In the genomic region with DNA sequence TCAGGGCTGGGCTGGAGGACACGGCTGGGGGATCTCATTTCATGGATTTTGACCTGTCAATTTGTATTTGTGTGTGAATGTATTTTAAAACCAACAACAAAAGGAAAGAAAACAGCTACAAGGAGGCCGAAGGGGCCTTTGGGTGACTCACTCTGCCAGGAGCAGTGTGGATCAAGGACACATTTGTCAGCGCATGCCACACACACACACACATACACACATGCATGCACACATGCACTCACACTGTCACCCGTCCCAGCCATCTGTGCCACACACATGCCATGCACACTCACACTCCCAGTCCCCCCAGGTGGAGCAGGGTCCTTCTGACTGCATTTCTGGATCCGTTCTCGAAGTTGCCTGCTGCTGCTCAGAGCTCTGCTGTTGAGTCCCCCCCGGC, we compare ENCODE assay signal across 26 cellular contexts. TPM values are rescaled to one million over a fixed set of nuclear protein-coding genes. Genes with fewer than 3 reads are reported as not detected.
A peak's percentile ranks its signal among the peaks of the same experiment; 100 is the strongest.
DNase-seq lines count a peak whose midpoint lies in the region; ATAC-seq lines count a peak whose summit lies in the region.
"Had no signal": no experiment of that assay in that cellular context is flagged by ENCODE, and none has a peak within 500 bp of the region (broad histone marks: within the 10 kb centered on the region; RNA-seq: fewer than 3 reads in every experiment).

No MANE protein-coding gene starts in this region.

- no peaks in the 10 kb centered on the region for H3K79me1 ChIP-seq in mesenchymal stem cell (replicated peaks; ENCODE audit: low read length, poor library complexity, severe bottlenecking)

- H3K27ac ChIP-seq in CD4-positive, CD25-positive, alpha-beta regulatory T cell (ENCODE audit: insufficient read depth, low read length, poor library complexity, severe bottlenecking): no peak overlapping the region
- H3K27ac ChIP-seq in mesenchymal stem cell (ENCODE audit: low read length, poor library complexity, severe bottlenecking): no peak overlapping the region
- H3K27ac ChIP-seq: pancreas, PC-9, SJSA1, tibial artery had no signal

- no peak overlapping the region for H4K8ac ChIP-seq in mesenchymal stem cell (ENCODE audit: low read length)

- no peak overlapping the region for H2AK5ac ChIP-seq in mesenchymal stem cell (ENCODE audit: low read length, severe bottlenecking)

- 87% methylated on average over 6 of the region's 7 CpGs for WGBS in mesenchymal stem cell

- no peak overlapping the region for H3K4ac ChIP-seq in mesenchymal stem cell (ENCODE audit: low read depth in 1 of 2, low read length in 2 of 2)

- peaks cover 25% of the 10 kb centered on the region for H3K36me3 Mint-ChIP-seq in CD4-positive, CD25-positive, alpha-beta regulatory T cell
- H3K36me3 Mint-ChIP-seq in activated naive CD8-positive, alpha-beta T cell treated with anti-CD3 and anti-CD28 coated beads for 36 hours: peaks cover 20% of the 10 kb centered on the region
- H3K36me3 Mint-ChIP-seq: WTC11 had no signal

- H3K4me1 ChIP-seq in CD4-positive, CD25-positive, alpha-beta regulatory T cell (ENCODE audit: control insufficient read depth, insufficient read depth, low read length, poor library complexity, severe bottlenecking): peaks cover 4% of the 10 kb centered on the region
- peaks cover 5% of the 10 kb centered on the region for H3K4me1 ChIP-seq in mesenchymal stem cell (ENCODE audit: control insufficient read depth, insufficient read depth, low read depth, low read length)
- H3K4me1 ChIP-seq: tibial artery had no signal

- H4K91ac ChIP-seq in mesenchymal stem cell (ENCODE audit: low read length): no peak overlapping the region

- H3K9me3 Mint-ChIP-seq in CD4-positive, CD25-positive, alpha-beta regulatory T cell: peaks cover 0 to 1% (median 0%) of the 10 kb centered on the region in 7 donors
- H3K9me3 Mint-ChIP-seq in activated naive CD8-positive, alpha-beta T cell treated with anti-CD3 and anti-CD28 coated beads for 36 hours: no peaks in the 10 kb centered on the region
- H3K9me3 Mint-ChIP-seq: activated T-cell treated with anti-CD3 and anti-CD28 coated beads, Interleukin-2, amount 50 U/mL, for 72 hours; T-helper 2 cell treated with Interferon-gamma antibody and Interleukin-4, amounts not matched to agents 5 μg/mL and 100 μg/mL, for 36 hours; WTC11 had no signal

- H3K27me3 Mint-ChIP-seq in CD4-positive, CD25-positive, alpha-beta regulatory T cell: peaks cover 7% of the 10 kb centered on the region
- H3K27me3 Mint-ChIP-seq in activated naive CD8-positive, alpha-beta T cell treated with anti-CD3 and anti-CD28 coated beads for 36 hours: no peaks in the 10 kb centered on the region

- no peak overlapping the region for H2AFZ ChIP-seq in mesenchymal stem cell (ENCODE audit: low read depth, low read length)
- H2AFZ ChIP-seq: PC-9 had no signal

- H3K23ac ChIP-seq in mesenchymal stem cell (ENCODE audit: low read length in 2 of 2): no peak overlapping the region

- peaks cover 7 to 46% (median 27%) of the 10 kb centered on the region in 4 donors for H3K4me1 Mint-ChIP-seq in CD4-positive, CD25-positive, alpha-beta regulatory T cell
- peaks cover 35% of the 10 kb centered on the region for H3K4me1 Mint-ChIP-seq in activated naive CD8-positive, alpha-beta T cell treated with anti-CD3 and anti-CD28 coated beads for 36 hours

- H3K9ac ChIP-seq in mesenchymal stem cell (ENCODE audit: low read length): no peak overlapping the region

- no peak overlapping the region for H3K14ac ChIP-seq in mesenchymal stem cell (ENCODE audit: low read length in 2 of 2)

- no peak overlapping the region for H3K4me3 ChIP-seq in CD4-positive, CD25-positive, alpha-beta regulatory T cell (ENCODE audit: low read depth, low read length)
- H3K4me3 ChIP-seq in mesenchymal stem cell (ENCODE audit: insufficient read depth in 1 of 2, low read depth in 1 of 2, low read length in 2 of 2): no peak overlapping the region
- H3K4me3 ChIP-seq: pancreas, PC-9, SJSA1, tibial artery had no signal

- H2BK5ac ChIP-seq in mesenchymal stem cell (ENCODE audit: low read depth, low read length, poor library complexity, severe bottlenecking): no peak overlapping the region

- H3K36me3 ChIP-seq in CD4-positive, CD25-positive, alpha-beta regulatory T cell (ENCODE audit: control insufficient read depth, insufficient read depth, low read length): peaks cover 46% of the 10 kb centered on the region
- no peaks in the 10 kb centered on the region for H3K36me3 ChIP-seq in mesenchymal stem cell (ENCODE audit: control insufficient read depth in 1 of 2, insufficient read depth in 2 of 2, low read depth in 1 of 2, low read length in 2 of 2)
- H3K36me3 ChIP-seq: pancreas, SJSA1, tibial artery had no signal

- ATAC-seq in CD4-positive, CD25-positive, alpha-beta regulatory T cell (ENCODE audit: low read depth in 2 of 2): no peak
- ATAC-seq: left ventricle myocardium superior, pancreas, sciatic nerve had no signal

- H3K4me3 Mint-ChIP-seq in CD4-positive, CD25-positive, alpha-beta regulatory T cell: peak overlapping the region in 3 of 4 donors; percentile 26 to 73 (median 59)
- H3K4me3 Mint-ChIP-seq in activated naive CD8-positive, alpha-beta T cell treated with anti-CD3 and anti-CD28 coated beads for 36 hours: no peak overlapping the region
- H3K4me3 Mint-ChIP-seq: activated T-cell treated with anti-CD3 and anti-CD28 coated beads, Interleukin-2, amount 50 U/mL, for 72 hours; T-helper 2 cell treated with Interferon-gamma antibody and Interleukin-4, amounts not matched to agents 5 μg/mL and 100 μg/mL, for 36 hours; WTC11 had no signal

- DNase-seq in CD4-positive, CD25-positive, alpha-beta regulatory T cell: no peak
- DNase-seq in ELR (ENCODE audit: low read depth) (peak; percentile 29), mesenchymal stem cell (peak; percentile 37), SKM-1 (lab: John Stamatoyannopoulos, UW; ENCODE audit: unreplicated experiment) (no peak), 8988T (no peak), SIG-M5 treated with dmso at 0.1 percent for 504 hours (lab: John Stamatoyannopoulos, UW; ENCODE audit: unreplicated experiment) (no peak)
- DNase-seq in activated naive CD8-positive, alpha-beta T cell treated with anti-CD3 and anti-CD28 coated beads for 36 hours: no peak
- no peak for DNase-seq in stimulated activated CD4-positive, alpha-beta T cell treated with anti-CD3 and anti-CD28 coated beads, Interleukin-15, amount 100 ng/mL, for 24 hours
- DNase-seq: activated CD4-positive, alpha-beta T cell treated with anti-CD3 and anti-CD28 coated beads, Interleukin-2, amount 50 U/mL, for 48 hours; activated T-cell treated with anti-CD3 and anti-CD28 coated beads, Interleukin-2, amount 50 U/mL, for 72 hours; anterior cingulate cortex; COR-L47; effector CD8-positive, alpha-beta T cell; left ventricle myocardium superior; NCI-H1417; NCI-H2227 treated with DMSO at 0.1 percent for 48 hours; NCI-H82; PC-9; stimulated activated naive CD4-positive, alpha-beta T cell treated with Interleukin-2 at 50 U/mL for 16 hours; tibial artery had no signal

- no peaks in the 10 kb centered on the region for H3K9me3 ChIP-seq in CD4-positive, CD25-positive, alpha-beta regulatory T cell (ENCODE audit: control insufficient read depth in 2 of 2, low read length in 2 of 2)
- H3K9me3 ChIP-seq in mesenchymal stem cell (ENCODE audit: control insufficient read depth, low read length): no peaks in the 10 kb centered on the region
- H3K9me3 ChIP-seq: pancreas, SJSA1, tibial artery had no signal

- no peak overlapping the region for H2BK15ac ChIP-seq in mesenchymal stem cell (ENCODE audit: low read depth, poor library complexity, severe bottlenecking)

- no peak overlapping the region for H2BK12ac ChIP-seq in mesenchymal stem cell (ENCODE audit: low read length in 2 of 2)

- H3K18ac ChIP-seq in mesenchymal stem cell (ENCODE audit: low read depth in 1 of 2, low read length in 2 of 2): no peak overlapping the region

- H3K27me3 ChIP-seq in CD4-positive, CD25-positive, alpha-beta regulatory T cell (ENCODE audit: control insufficient read depth, insufficient read depth, low read length): no peaks in the 10 kb centered on the region
- peaks cover 29 to 44% of the 10 kb centered on the region in 2 experiments for H3K27me3 ChIP-seq in mesenchymal stem cell (ENCODE audit: control insufficient read depth in 1 of 2, insufficient read depth in 1 of 2, low read length in 2 of 2)
- H3K27me3 ChIP-seq: pancreas, SJSA1 had no signal

- H2BK120ac ChIP-seq in mesenchymal stem cell (ENCODE audit: low read depth, low read length): no peak overlapping the region

- H3K27ac Mint-ChIP-seq in CD4-positive, CD25-positive, alpha-beta regulatory T cell: peak overlapping the region in 2 of 3 donors; percentile 83
- peak overlapping the region; percentile 69 for H3K27ac Mint-ChIP-seq in activated naive CD8-positive, alpha-beta T cell treated with anti-CD3 and anti-CD28 coated beads for 36 hours
- H3K27ac Mint-ChIP-seq: activated T-cell treated with anti-CD3 and anti-CD28 coated beads, Interleukin-2, amount 50 U/mL, for 72 hours; T-helper 2 cell treated with Interferon-gamma antibody and Interleukin-4, amounts not matched to agents 5 μg/mL and 100 μg/mL, for 36 hours; WTC11 had no signal

- H3K4me2 ChIP-seq in mesenchymal stem cell (ENCODE audit: low read length, poor library complexity, severe bottlenecking): no peak overlapping the region
- H3K4me2 ChIP-seq: PC-9 had no signal

RNA-seq across cellular contexts. Expression of gene SPOCK2, which starts 26.0 kb away (rescaled TPM):
- 683 TPM for total RNA-seq in CD4-positive, CD25-positive, alpha-beta regulatory T cell
- 100 to 1,000 TPM; 221 to 321 (median 270) TPM for polyA plus RNA-seq in CD4-positive, CD25-positive, alpha-beta regulatory T cell
- total RNA-seq in activated naive CD8-positive, alpha-beta T cell treated with anti-CD3 and anti-CD28 coated beads for 36 hours: 100 to 1,000 TPM; 136 to 142 TPM
- polyA plus RNA-seq in mesenchymal stem cell (2013, experiment 1 of 2): 0.22 TPM
- 0.30 TPM for polyA plus RNA-seq in mesenchymal stem cell (2013, experiment 2 of 2)
- total RNA-seq: M059J, SJSA1 had no signal

Comparison
In these comparisons a context has a peak if more than half of its experiments do, and no peak if none do; other contexts are left out.
1. DNase-seq: peak in ELR (single experiment) and mesenchymal stem cell (single experiment); none in CD4-positive, CD25-positive, alpha-beta regulatory T cell (0 of 3), activated naive CD8-positive, alpha-beta T cell treated with anti-CD3 and anti-CD28 coated beads for 36 hours (single experiment), SKM-1 (single experiment), 8988T (single experiment), SIG-M5 treated with dmso at 0.1 percent for 504 hours (single experiment) and stimulated activated CD4-positive, alpha-beta T cell treated with anti-CD3 and anti-CD28 coated beads, Interleukin-15, amount 100 ng/mL, for 24 hours (single experiment).